In the genomic region with DNA sequence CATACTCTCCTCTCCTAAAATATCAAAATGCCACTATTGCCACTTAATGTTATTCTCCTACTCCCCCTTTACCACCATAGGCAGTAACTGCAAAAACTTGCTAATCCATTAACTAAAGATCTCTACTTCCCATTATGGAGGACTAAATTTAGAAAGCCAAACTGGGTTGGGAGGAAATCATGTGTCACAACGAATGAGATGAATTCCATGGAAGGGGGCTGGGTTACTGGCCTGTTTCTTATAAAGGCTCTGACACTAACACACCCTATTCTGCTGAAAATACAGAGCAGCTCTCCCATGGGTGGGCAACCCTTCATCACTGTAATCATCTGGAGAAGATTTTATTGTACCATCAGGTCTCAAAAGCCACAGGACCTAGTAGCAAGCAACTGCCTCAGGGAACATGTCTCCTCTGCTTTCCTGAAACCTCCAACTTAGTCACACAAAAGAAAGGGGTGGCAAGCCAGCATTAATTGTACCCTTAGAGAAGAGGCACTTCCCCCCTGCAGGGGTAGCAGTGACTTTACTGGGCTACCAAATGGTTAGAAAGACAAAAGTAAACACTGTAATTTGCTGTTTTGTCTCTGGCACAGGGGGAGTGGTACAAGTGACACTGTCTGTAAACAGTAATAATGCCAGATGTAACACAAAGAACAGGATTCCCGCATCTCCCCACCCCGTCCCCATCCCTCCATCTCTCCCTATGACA, we compare ENCODE assay signal across 1 cellular context.
TF ChIP-seq lines count a peak whose summit lies in the region.

No MANE protein-coding gene starts in this region.

TF ChIP-seq in GM12878, 131 proteins besides CTCF, POLR2A, EP300 and RAD21 (continued from another document):
- TF ChIP-seq, protein P1, sequence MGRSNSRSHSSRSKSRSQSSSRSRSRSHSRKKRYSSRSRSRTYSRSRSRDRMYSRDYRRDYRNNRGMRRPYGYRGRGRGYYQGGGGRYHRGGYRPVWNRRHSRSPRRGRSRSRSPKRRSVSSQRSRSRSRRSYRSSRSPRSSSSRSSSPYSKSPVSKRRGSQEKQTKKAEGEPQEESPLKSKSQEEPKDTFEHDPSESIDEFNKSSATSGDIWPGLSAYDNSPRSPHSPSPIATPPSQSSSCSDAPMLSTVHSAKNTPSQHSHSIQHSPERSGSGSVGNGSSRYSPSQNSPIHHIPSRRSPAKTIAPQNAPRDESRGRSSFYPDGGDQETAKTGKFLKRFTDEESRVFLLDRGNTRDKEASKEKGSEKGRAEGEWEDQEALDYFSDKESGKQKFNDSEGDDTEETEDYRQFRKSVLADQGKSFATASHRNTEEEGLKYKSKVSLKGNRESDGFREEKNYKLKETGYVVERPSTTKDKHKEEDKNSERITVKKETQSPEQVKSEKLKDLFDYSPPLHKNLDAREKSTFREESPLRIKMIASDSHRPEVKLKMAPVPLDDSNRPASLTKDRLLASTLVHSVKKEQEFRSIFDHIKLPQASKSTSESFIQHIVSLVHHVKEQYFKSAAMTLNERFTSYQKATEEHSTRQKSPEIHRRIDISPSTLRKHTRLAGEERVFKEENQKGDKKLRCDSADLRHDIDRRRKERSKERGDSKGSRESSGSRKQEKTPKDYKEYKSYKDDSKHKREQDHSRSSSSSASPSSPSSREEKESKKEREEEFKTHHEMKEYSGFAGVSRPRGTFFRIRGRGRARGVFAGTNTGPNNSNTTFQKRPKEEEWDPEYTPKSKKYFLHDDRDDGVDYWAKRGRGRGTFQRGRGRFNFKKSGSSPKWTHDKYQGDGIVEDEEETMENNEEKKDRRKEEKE (IDR thresholded peaks at IDR 0.05), result no peak
- no peak for TF ChIP-seq FOXM1 (IDR thresholded peaks at IDR 0.05; ENCODE audit: low read depth, low read length)
